Comparison of ENCODE assay signal across 10 cellular contexts in genomic region chr15:67048281-67049279, GRCh38. TPM values are rescaled to one million over a fixed set of nuclear protein-coding genes. Genes with fewer than 3 reads are reported as not detected.
DNase-seq lines count a peak whose midpoint lies in the region; ATAC-seq, FAIRE-seq and TF ChIP-seq lines count a peak whose summit lies in the region.
"Had no signal": no experiment of that assay in that cellular context is flagged by ENCODE, and none has a peak within 500 bp of the region (broad histone marks: within the 10 kb centered on the region; RNA-seq: fewer than 3 reads in every experiment).

No MANE protein-coding gene starts in this region.

- no peaks in the 10 kb centered on the region for H3K27me3 Mint-ChIP-seq in WTC11 (ENCODE audit: low read depth)
- H3K27me3 Mint-ChIP-seq in stimulated activated memory B cell treated with anti-CD40 and anti-IgM and Interleukin-4, amounts not matched to agents 10 μg/mL and 1 μg/mL and 100 μg/mL, for 72 hours = no peaks in the 10 kb centered on the region

- peak overlapping the region; percentile 42 for H3K9ac ChIP-seq in HCT116 (ENCODE audit: low read length)

- H2AFZ ChIP-seq in HCT116 (ENCODE audit: low read depth, low read length, poor library complexity, severe bottlenecking) = peak overlapping the region; percentile 16

- intact Hi-C loops in HCT116 (cut with micrococcal nuclease) = no loop called here

- RAD21 ChIA-PET in HCT116 (lab: Charles Lee; ENCODE audit: low non-redundant PET in 1 of 2, low total read pairs in 2 of 2, uncharacterized antibody in 2 of 2, unreplicated experiment in 2 of 2) = interaction anchor here in 1 of 2 experiments (1.3 kb wide), 1 partner anchor 15 kb away, joined by 4 read pairs; no protein-coding TSS in a partner anchor

- no peaks in the 10 kb centered on the region for H3K9me3 Mint-ChIP-seq in WTC11
- H3K9me3 Mint-ChIP-seq in stimulated activated memory B cell treated with anti-CD40 and anti-IgM and Interleukin-4, amounts not matched to agents 10 μg/mL and 1 μg/mL and 100 μg/mL, for 72 hours = no peaks in the 10 kb centered on the region

- no peaks in the 10 kb centered on the region for H3K27me3 ChIP-seq in HCT116 (ENCODE audit: insufficient read depth, low read length)
- H3K27me3 ChIP-seq in right atrium auricular region = no peaks in the 10 kb centered on the region
- H3K27me3 ChIP-seq: neutrophil had no signal

- no TSS peak for BruUV-seq in HCT116 (replicated peaks; lab: Mats Ljungman, UMichigan)

- no peak for TF ChIP-seq POLR2A in HCT116 (IDR thresholded peaks at IDR 0.05; ENCODE audit: borderline replicate concordance, extremely low read depth, insufficient read depth, insufficient read length)

- H3K4me2 ChIP-seq in HCT116 (ENCODE audit: low read length) = peak overlapping the region; percentile 57

- FAIRE-seq in HTR-8/SVneo (lab: Jason Lieb, UNC) = no peak

- H3K36me3 ChIP-seq in HCT116 (ENCODE audit: control insufficient read depth in 1 of 2, insufficient read depth in 2 of 2, low read length in 2 of 2) (no peaks in the 10 kb centered on the region), right atrium auricular region (no peaks in the 10 kb centered on the region)
- H3K36me3 ChIP-seq: neutrophil had no signal

- ATAC-seq in HCT116 (peak; percentile 42), WTC11 (no peak)
- no peak for ATAC-seq in stimulated activated memory B cell treated with anti-CD40 and anti-IgM and Interleukin-4, amounts not matched to agents 10 μg/mL and 1 μg/mL and 100 μg/mL, for 72 hours

- no peaks in the 10 kb centered on the region for H4K20me1 ChIP-seq in HCT116 (ENCODE audit: insufficient read depth)

- peaks cover 17% of the 10 kb centered on the region for H3K4me1 Mint-ChIP-seq in WTC11
- peaks cover 28% of the 10 kb centered on the region for H3K4me1 Mint-ChIP-seq in stimulated activated memory B cell treated with anti-CD40 and anti-IgM and Interleukin-4, amounts not matched to agents 10 μg/mL and 1 μg/mL and 100 μg/mL, for 72 hours

- no peaks in the 10 kb centered on the region for H3K9me3 ChIP-seq in HCT116 (ENCODE audit: control insufficient read depth in 1 of 2, insufficient read depth in 1 of 2, low read depth in 1 of 2, low read length in 2 of 2)
- H3K9me3 ChIP-seq in right atrium auricular region = no peaks in the 10 kb centered on the region
- H3K9me3 ChIP-seq: neutrophil had no signal

- TF ChIP-seq RAD21 in HCT116 (IDR thresholded peaks at IDR 0.05; ENCODE audit: low read depth) = no peak

- POLR2A ChIA-PET in HCT116 (lab: Charles Lee) (interaction anchor here (0.7 to 2.3 kb wide), 6 partner anchors 15 to 76 kb away, joined by 3 to 11 read pairs (median 4); partner anchors contain the start of gene SMAD3), WTC11 (lab: Charles Lee) (interaction anchor here (0.6 kb wide), 1 partner anchor 563 kb away, joined by 7 read pairs; no protein-coding TSS in a partner anchor)

- peaks cover 50 to 53% of the 10 kb centered on the region in 2 experiments for H3K4me1 ChIP-seq in HCT116 (ENCODE audit: control insufficient read depth in 1 of 2, insufficient read depth in 2 of 2, low read length in 2 of 2)
- H3K4me1 ChIP-seq in right atrium auricular region = peaks cover 0 to 49% of the 10 kb centered on the region in 2 donors

- no peak for TF ChIP-seq CTCF in HCT116 (IDR thresholded peaks at IDR 0.05 in 2 of 3, conservative IDR thresholded peaks at IDR 0.05 in 1 of 3; ENCODE audit: borderline replicate concordance in 1 of 3, insufficient read depth in 1 of 3, low read depth in 2 of 3, low read length in 2 of 3)
- no peak for TF ChIP-seq CTCF in WTC11 (IDR thresholded peaks at IDR 0.05)
- no peak for TF ChIP-seq CTCF in right atrium auricular region (IDR thresholded peaks at IDR 0.05)

- CTCF ChIA-PET in HCT116 (lab: Charles Lee) (interaction anchor here (1.1 kb wide), 1 partner anchor 14 kb away, joined by 3 read pairs; no protein-coding TSS in a partner anchor), WTC11 (lab: Charles Lee) (no interaction called here)

- no peaks in the 10 kb centered on the region for H3K79me2 ChIP-seq in HCT116 (ENCODE audit: insufficient read depth, low read length)

- H3K36me3 Mint-ChIP-seq in WTC11 = no peaks in the 10 kb centered on the region
- no peaks in the 10 kb centered on the region for H3K36me3 Mint-ChIP-seq in stimulated activated memory B cell treated with anti-CD40 and anti-IgM and Interleukin-4, amounts not matched to agents 10 μg/mL and 1 μg/mL and 100 μg/mL, for 72 hours

- H3K9me2 ChIP-seq in HCT116 (ENCODE audit: insufficient read depth) = no peaks in the 10 kb centered on the region

- H3K27ac Mint-ChIP-seq in WTC11 = no peak overlapping the region
- H3K27ac Mint-ChIP-seq in stimulated activated memory B cell treated with anti-CD40 and anti-IgM and Interleukin-4, amounts not matched to agents 10 μg/mL and 1 μg/mL and 100 μg/mL, for 72 hours = peak overlapping the region; percentile 83

- H3K4me3 ChIP-seq in HCT116 (replicated peaks in 1 of 2; ENCODE audit: low read depth in 1 of 2, low read length in 2 of 2) (no peak overlapping the region), right atrium auricular region (no peak overlapping the region)

- H3K4me3 Mint-ChIP-seq in WTC11 = no peak overlapping the region
- H3K4me3 Mint-ChIP-seq in stimulated activated memory B cell treated with anti-CD40 and anti-IgM and Interleukin-4, amounts not matched to agents 10 μg/mL and 1 μg/mL and 100 μg/mL, for 72 hours = no peak overlapping the region

- H3K27ac ChIP-seq in HCT116 (ENCODE audit: low read depth, low read length) = peak overlapping the region; percentile 71
- H3K27ac ChIP-seq in right atrium auricular region = peak overlapping the region; percentile 23 to 60
- H3K27ac ChIP-seq: neutrophil had no signal

- DNase-seq in HCT116 (ENCODE audit: low read depth, low spot score) (no peak), WTC11 (ENCODE audit: low spot score) (no peak), right atrium auricular region (ENCODE audit: low spot score) (no peak), HTR-8/SVneo (ENCODE audit: insufficient read length, low spot score) (no peak), NCI-H2171 (lab: John Stamatoyannopoulos, UW) (no peak), AML-193 (lab: John Stamatoyannopoulos, UW) (no peak)
- DNase-seq in activated T-cell treated with anti-CD3 and anti-CD28 coated beads, Interleukin-2, amount 50 U/mL, for 48 hours = no peak
- DNase-seq: NCI-H1105 had no signal

TF ChIP-seq in HCT116, 20 proteins besides CTCF, POLR2A, EP300 and RAD21:
- TF ChIP-seq ZFX (IDR thresholded peaks at IDR 0.05) (peak; percentile 72), ELF1 (IDR thresholded peaks at IDR 0.05; ENCODE audit: borderline replicate concordance, low read depth) (no peak)
TF ChIP-seq in HCT116: peak in this region for 1.

TF ChIP-seq in WTC11, 78 proteins besides CTCF, POLR2A, EP300 and RAD21:
- TF ChIP-seq STAT6 (CRISPR knock-in tag; conservative IDR thresholded peaks at IDR 0.05; ENCODE audit: low read depth) (no peak), GABPB1 (CRISPR knock-in tag; IDR thresholded peaks at IDR 0.05) (peak; percentile 49)

RNA-seq across cellular contexts. Expression of gene SMAD3, which starts 16.8 kb away (rescaled TPM):
- total RNA-seq in HCT116 (2021; ENCODE audit: unreplicated experiment) (89.2 TPM), WTC11 (2021) (20.2 to 34.6 TPM (median 25.0 TPM) in 3 replicates), right atrium auricular region (10 to 100 TPM; 20.8 to 37.8 TPM)
- polyA plus RNA-seq in HCT116 (2012) = 54.4 and 57.6 TPM in 2 replicates
